Comparison of ENCODE assay signal across 8 cellular contexts in the genomic region with DNA sequence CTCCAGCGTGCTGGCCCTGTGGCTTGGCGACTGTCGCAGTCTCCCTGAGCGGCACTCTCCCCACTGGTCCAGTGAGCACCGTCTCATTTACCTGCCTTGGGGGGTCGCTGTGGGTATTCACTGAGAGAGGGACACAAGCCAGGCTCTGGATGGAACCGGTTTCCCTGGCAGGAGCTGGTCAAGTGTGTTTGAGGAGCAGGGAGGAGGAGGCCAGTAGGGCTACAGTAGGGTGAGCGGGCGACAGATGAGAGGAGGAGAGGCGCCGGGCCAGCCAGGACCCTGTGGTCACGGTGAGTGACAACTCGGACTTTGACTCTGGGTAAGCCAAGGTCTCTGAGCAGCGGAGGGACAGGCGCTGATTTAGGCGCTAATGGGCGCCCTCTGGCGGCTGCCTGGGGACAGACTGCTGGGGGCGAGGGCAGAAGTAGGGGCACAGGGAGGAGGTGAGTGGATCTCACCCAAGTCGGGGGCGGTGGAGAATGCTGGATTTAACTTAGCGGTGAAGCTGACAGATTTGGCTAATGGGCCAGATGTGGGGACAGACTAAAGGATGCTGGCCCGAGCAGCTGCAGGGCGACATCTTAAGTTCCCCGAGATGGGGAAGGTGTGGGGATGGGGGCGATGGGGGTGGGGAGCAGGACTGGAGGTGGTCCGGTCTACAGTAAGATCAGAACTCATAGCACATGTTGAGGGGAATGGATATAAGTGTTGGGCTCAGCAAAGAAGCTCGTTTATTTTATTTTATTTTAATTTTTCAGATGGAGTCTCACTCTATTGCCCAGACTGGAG. TPM values are rescaled to one million over a fixed set of nuclear protein-coding genes. Genes with fewer than 3 reads are reported as not detected.
DNase-seq lines count a peak whose midpoint lies in the region; ATAC-seq and TF ChIP-seq lines count a peak whose summit lies in the region.

No MANE protein-coding gene starts in this region.

- POLR2A ChIA-PET in AG04450 (lab: Yijun Ruan, JAX): no interaction called here

- ATAC-seq in lower lobe of right lung: peak; percentile 18 to 21
- no peak for ATAC-seq in GM18519 (IDR thresholded peaks at IDR 0.05; ENCODE audit: low FRiP score, unreplicated experiment)

- intact Hi-C loops in lower lobe of right lung (cut with DNase I): no loop called here

- CTCF ChIA-PET in AG04450 (lab: Charles Lee): interaction anchor here (0.5 to 2.0 kb wide), 15 partner anchors 8 to 169 kb away, joined by 3 to 12 read pairs (median 4); a partner anchor contains a TSS

- DNase-seq in AG04450 (ENCODE audit: low read depth, low spot score): no peak
- DNase-seq in GM20000 (ENCODE audit: low spot score): peak; percentile 91
- peak; percentile 85 for DNase-seq in NCI-H526 treated with DMSO at 0.1 percent for 48 hours (lab: John Stamatoyannopoulos, UW)
- peak; percentile 69 to 73 for DNase-seq in activated CD4-positive, alpha-beta T cell treated with anti-CD3 and anti-CD28 coated beads, Interleukin-2, amount 50 U/mL, for 4 hours
- DNase-seq in dermis microvascular lymphatic vessel endothelial cell (ENCODE audit: low read depth in 2 of 2): peak; percentile 63 to 80
- peak; percentile 84 for DNase-seq in lower lobe of right lung
- peak in 2 of 3 experiments; percentile 64 to 67 for DNase-seq in stimulated activated CD4-positive, alpha-beta T cell treated with anti-CD3 and anti-CD28 coated beads, TNF-alpha, amount 100 ng/mL, for 4 hours (ENCODE audit: low read depth in 3 of 3)

- H3K4me1 ChIP-seq in lower lobe of right lung: peaks cover 15% of the 10 kb centered on the region

- H3K4me3 ChIP-seq in AG04450 (ENCODE audit: low read depth, low read length): no peak overlapping the region
- no peak overlapping the region for H3K4me3 ChIP-seq in lower lobe of right lung

- H3K27ac ChIP-seq in AG04450 (ENCODE audit: low read depth, low read length) (no peak overlapping the region), lower lobe of right lung (no peak overlapping the region)

- TF ChIP-seq CTCF in AG04450 (IDR thresholded peaks at IDR 0.05; ENCODE audit: low read depth, low read length): peak; percentile 97
- peak; percentile 93 for TF ChIP-seq CTCF in GM20000 (IDR thresholded peaks at IDR 0.05; ENCODE audit: extremely low read depth, missing control alignments)
- peak; percentile 89 for TF ChIP-seq CTCF in lower lobe of right lung (IDR thresholded peaks at IDR 0.05)

- no peaks in the 10 kb centered on the region for H3K27me3 ChIP-seq in AG04450 (ENCODE audit: control insufficient read depth, insufficient read depth, low read length)
- H3K27me3 ChIP-seq in lower lobe of right lung (ENCODE audit: low read depth): no peaks in the 10 kb centered on the region

- peaks cover 3% of the 10 kb centered on the region; the same call in 1 of the 2 replicates for H3K9me3 ChIP-seq in AG04450 (ENCODE audit: control insufficient read depth, insufficient read depth, low read length)
- H3K9me3 ChIP-seq in lower lobe of right lung: no peaks in the 10 kb centered on the region

- peaks cover 3% of the 10 kb centered on the region for H3K36me3 ChIP-seq in lower lobe of right lung

RNA-seq across cellular contexts. Expression of a gene that starts 4.7 kb away (rescaled TPM):
- polyA plus RNA-seq in AG04450 (2011; rRNA removed): 287 and 305 TPM in 2 replicates
- polyA minus RNA-seq in AG04450 (2011; rRNA and poly(A)+ RNA removed): 393 and 556 TPM in 2 replicates
- total RNA-seq in dermis microvascular lymphatic vessel endothelial cell (383 and 426 TPM in 2 replicates), lower lobe of right lung (88.3 TPM)

RNA-seq across cellular contexts. Expression of a gene that starts 6.6 kb away (rescaled TPM):
- polyA plus RNA-seq in AG04450 (2011; rRNA removed): 8.8 and 10.9 TPM in 2 replicates
- 4.4 and 5.9 TPM in 2 replicates for polyA minus RNA-seq in AG04450 (2011; rRNA and poly(A)+ RNA removed)
- total RNA-seq in dermis microvascular lymphatic vessel endothelial cell: 4.0 and 4.6 TPM in 2 replicates
- total RNA-seq in lower lobe of right lung: 17.0 TPM

RNA-seq across cellular contexts. Expression of a gene that starts 6.7 kb away (rescaled TPM):
- polyA plus RNA-seq in AG04450 (2011; rRNA removed): 33.5 and 54.9 TPM in 2 replicates
- 26.1 and 35.0 TPM in 2 replicates for polyA minus RNA-seq in AG04450 (2011; rRNA and poly(A)+ RNA removed)
- total RNA-seq in dermis microvascular lymphatic vessel endothelial cell (33.9 and 42.1 TPM in 2 replicates), lower lobe of right lung (99.8 TPM)

RNA-seq across cellular contexts. Expression of a gene that starts 17.1 kb away (rescaled TPM):
- 0.19 and 0.33 TPM in 2 replicates for polyA plus RNA-seq in AG04450 (2011; rRNA removed)
- 0.14 and 0.39 TPM in 2 replicates for polyA minus RNA-seq in AG04450 (2011; rRNA and poly(A)+ RNA removed)
- total RNA-seq in dermis microvascular lymphatic vessel endothelial cell (0.26 and 0.38 TPM in 2 replicates), lower lobe of right lung (2.1 TPM)

RNA-seq across cellular contexts. Expression of a gene that starts 18.6 kb away (rescaled TPM):
- 20.3 and 24.2 TPM in 2 replicates for polyA plus RNA-seq in AG04450 (2011; rRNA removed)
- 22.8 and 28.5 TPM in 2 replicates for polyA minus RNA-seq in AG04450 (2011; rRNA and poly(A)+ RNA removed)
- total RNA-seq in dermis microvascular lymphatic vessel endothelial cell (9.6 and 14.5 TPM in 2 replicates), lower lobe of right lung (3.8 TPM)
